In the genomic region with DNA sequence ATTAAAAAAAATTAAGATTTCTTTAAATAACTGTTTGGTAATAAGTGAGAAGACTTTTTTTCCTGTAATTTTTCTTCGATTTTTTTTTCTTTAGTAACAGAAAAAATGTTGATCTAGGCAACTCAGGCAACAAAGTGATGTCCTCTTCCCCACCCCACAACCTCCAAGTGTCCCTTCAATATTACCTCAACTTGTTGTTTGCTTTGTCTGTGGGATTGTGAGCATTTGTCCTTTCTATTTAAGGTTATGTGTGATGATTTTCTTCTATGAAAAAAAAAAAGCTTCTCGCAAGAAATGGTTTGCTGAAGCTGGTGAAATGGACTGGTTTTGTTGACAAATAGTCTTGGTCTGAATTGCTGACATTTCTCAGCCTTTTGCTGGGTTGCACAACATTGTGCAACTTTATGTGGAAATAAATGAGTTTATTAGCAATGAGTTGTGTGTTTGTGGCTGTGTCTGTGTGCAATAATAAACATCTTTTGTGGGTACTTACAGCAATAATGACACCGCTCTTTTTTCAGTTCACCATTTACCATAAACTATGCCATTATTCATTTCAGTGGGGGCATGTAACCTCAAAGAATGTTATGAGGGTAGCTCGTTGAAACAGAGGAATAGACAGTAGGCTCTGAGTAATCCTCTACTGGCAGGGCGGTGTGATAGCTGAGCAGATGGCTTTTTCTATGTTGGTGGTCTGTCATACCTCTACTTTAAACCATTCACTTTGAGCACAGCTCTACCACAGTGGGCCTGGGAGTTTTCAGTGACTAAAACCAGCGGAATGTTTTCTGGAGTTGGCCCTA, we compare ENCODE assay signal across 10 cellular contexts.
DNase-seq lines count a peak whose midpoint lies in the region; ATAC-seq and TF ChIP-seq lines count a peak whose summit lies in the region.
"Had no signal": no experiment of that assay in that cellular context is flagged by ENCODE, and none has a peak within 500 bp of the region (broad histone marks: within the 10 kb centered on the region; RNA-seq: fewer than 3 reads in every experiment).

No MANE protein-coding gene starts in this region.

- H3F3A ChIP-seq in smooth muscle cell (ENCODE audit: low read depth), result peaks cover 29% of the 10 kb centered on the region

- no peaks in the 10 kb centered on the region for H3K36me3 ChIP-seq in HEK293 (ENCODE audit: control insufficient read depth in 2 of 2, insufficient read depth in 1 of 2, low read length in 2 of 2)
- H3K36me3 ChIP-seq in left ventricle myocardium inferior, result no peaks in the 10 kb centered on the region
- H3K36me3 ChIP-seq in smooth muscle cell (ENCODE audit: low read depth), result no peaks in the 10 kb centered on the region

- intact Hi-C loops in left ventricle myocardium inferior (cut with micrococcal nuclease), result no loop called here

- 18% methylated on average over 6 of the region's 6 CpGs for WGBS in smooth muscle cell (ENCODE audit: low lambda C conversion rate)

- CTCF ChIA-PET in HEK293 (lab: Yijun Ruan, JAX), result interaction anchor here (0.6 kb wide), 2 partner anchors 213 to 884 kb away, joined by 3 read pairs; no protein-coding TSS in a partner anchor

- no peak overlapping the region for H3K4me3 ChIP-seq in HEK293 (ENCODE audit: low read depth, low read length)
- H3K4me3 ChIP-seq in left ventricle myocardium inferior, result no peak overlapping the region
- H3K4me3 ChIP-seq in smooth muscle cell, result no peak overlapping the region

- H3K9me3 ChIP-seq in HEK293 (ENCODE audit: control insufficient read depth, insufficient read depth, low read depth, low read length), result no peaks in the 10 kb centered on the region
- no peaks in the 10 kb centered on the region for H3K9me3 ChIP-seq in left ventricle myocardium inferior (replicated peaks)
- no peaks in the 10 kb centered on the region for H3K9me3 ChIP-seq in smooth muscle cell (replicated peaks; ENCODE audit: low read depth)

- H3K27me3 ChIP-seq in left ventricle myocardium inferior (ENCODE audit: low read depth) (no peaks in the 10 kb centered on the region), smooth muscle cell (ENCODE audit: low read depth) (no peaks in the 10 kb centered on the region)

- peak overlapping the region; percentile 40 for H3K4me2 ChIP-seq in smooth muscle cell

- H3K4me1 ChIP-seq in HEK293 (ENCODE audit: control insufficient read depth, insufficient read depth, low read length) (peaks cover 5% of the 10 kb centered on the region; the same call in 1 of the 2 replicates), left ventricle myocardium inferior (peaks cover 15% of the 10 kb centered on the region), smooth muscle cell (ENCODE audit: low read depth) (no peaks in the 10 kb centered on the region)

- POLR2A ChIA-PET in HEK293 (lab: Yijun Ruan, JAX), result no interaction called here

- DNase-seq in SW480 (ENCODE audit: low spot score) (peak; percentile 25), left ventricle myocardium inferior (no peak), smooth muscle cell (lab: John Stamatoyannopoulos, UW; ENCODE audit: unreplicated experiment) (no peak), NCI-H187 (lab: John Stamatoyannopoulos, UW) (no peak), NCI-H2196 treated with DMSO at 0.1 percent for 48 hours (lab: John Stamatoyannopoulos, UW; ENCODE audit: unreplicated experiment) (no peak)
- DNase-seq: activated CD4-positive, alpha-beta memory T cell treated with anti-CD3 and anti-CD28 coated beads, Interleukin-2, amount 10 ng/mL, durations not matched to agents 7 days and 5 days; central memory CD4-positive, alpha-beta T cell had no signal

- H3K9ac ChIP-seq in smooth muscle cell (ENCODE audit: low read depth), result no peak overlapping the region

- H4K20me1 ChIP-seq in smooth muscle cell (ENCODE audit: low read depth), result no peaks in the 10 kb centered on the region

- no peaks in the 10 kb centered on the region for H3K79me2 ChIP-seq in smooth muscle cell (ENCODE audit: low read depth)

- TF ChIP-seq CTCF in HEK293 (tag by site-specific recombination; IDR thresholded peaks at IDR 0.05) (no peak), left ventricle myocardium inferior (IDR thresholded peaks at IDR 0.05; ENCODE audit: borderline replicate concordance) (no peak), smooth muscle cell (IDR thresholded peaks at IDR 0.05; ENCODE audit: borderline replicate concordance, insufficient read depth, poor library complexity, severe bottlenecking) (no peak)

- no peak overlapping the region for H3K27ac ChIP-seq in HEK293 (ENCODE audit: extremely low read depth, low read depth, low read length)
- peak overlapping the region; percentile 53 for H3K27ac ChIP-seq in left ventricle myocardium inferior (replicated peaks)
- peak overlapping the region; percentile 88 for H3K27ac ChIP-seq in smooth muscle cell (ENCODE audit: low read depth)

- ATAC-seq in GM18861 (IDR thresholded peaks at IDR 0.05; ENCODE audit: unreplicated experiment) (no peak), HG03521 (IDR thresholded peaks at IDR 0.05; ENCODE audit: unreplicated experiment) (no peak)

- no peak overlapping the region for H2AFZ ChIP-seq in smooth muscle cell (ENCODE audit: low read depth)

TF ChIP-seq in HEK293, 187 proteins besides CTCF, POLR2A, EP300 and RAD21:
- TF ChIP-seq FEZF1 (tag by site-specific recombination; IDR thresholded peaks at IDR 0.05) (peak; percentile 51), BCL11B (tag by site-specific recombination; IDR thresholded peaks at IDR 0.05; ENCODE audit: low read depth) (no peak)
- TF ChIP-seq, protein P1, sequence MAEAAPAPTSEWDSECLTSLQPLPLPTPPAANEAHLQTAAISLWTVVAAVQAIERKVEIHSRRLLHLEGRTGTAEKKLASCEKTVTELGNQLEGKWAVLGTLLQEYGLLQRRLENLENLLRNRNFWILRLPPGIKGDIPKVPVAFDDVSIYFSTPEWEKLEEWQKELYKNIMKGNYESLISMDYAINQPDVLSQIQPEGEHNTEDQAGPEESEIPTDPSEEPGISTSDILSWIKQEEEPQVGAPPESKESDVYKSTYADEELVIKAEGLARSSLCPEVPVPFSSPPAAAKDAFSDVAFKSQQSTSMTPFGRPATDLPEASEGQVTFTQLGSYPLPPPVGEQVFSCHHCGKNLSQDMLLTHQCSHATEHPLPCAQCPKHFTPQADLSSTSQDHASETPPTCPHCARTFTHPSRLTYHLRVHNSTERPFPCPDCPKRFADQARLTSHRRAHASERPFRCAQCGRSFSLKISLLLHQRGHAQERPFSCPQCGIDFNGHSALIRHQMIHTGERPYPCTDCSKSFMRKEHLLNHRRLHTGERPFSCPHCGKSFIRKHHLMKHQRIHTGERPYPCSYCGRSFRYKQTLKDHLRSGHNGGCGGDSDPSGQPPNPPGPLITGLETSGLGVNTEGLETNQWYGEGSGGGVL (tag by site-specific recombination; IDR thresholded peaks at IDR 0.05), result no peak
TF ChIP-seq in HEK293: peak in this region for 1.
